11 cellular contexts compared by ENCODE assay signal in the genomic region with DNA sequence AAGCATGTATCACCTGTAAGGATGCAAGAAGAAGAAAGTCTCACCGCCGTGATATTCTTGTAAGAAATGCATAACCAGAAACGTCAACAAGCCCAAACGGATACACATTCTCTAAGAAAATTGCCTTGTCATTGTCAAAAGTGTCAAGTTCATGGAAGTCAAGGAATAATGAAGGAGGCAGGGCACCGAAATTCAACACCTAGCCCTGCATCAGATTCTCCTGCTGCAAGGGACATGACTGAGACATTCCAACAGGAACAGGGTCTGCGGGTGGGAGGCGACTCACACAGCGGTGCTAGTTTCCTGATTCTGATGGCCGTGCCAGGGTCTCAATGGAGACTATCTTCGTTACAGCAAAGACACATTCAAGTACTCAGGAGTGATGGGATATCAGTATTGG. TPM values are rescaled to one million over a fixed set of nuclear protein-coding genes. Genes with fewer than 3 reads are reported as not detected.
A peak's percentile ranks its signal among the peaks of the same experiment; 100 is the strongest.
DNase-seq lines count a peak whose midpoint lies in the region; ATAC-seq and TF ChIP-seq lines count a peak whose summit lies in the region.
"Had no signal": no experiment of that assay in that cellular context is flagged by ENCODE, and none has a peak within 500 bp of the region (broad histone marks: within the 10 kb centered on the region; RNA-seq: fewer than 3 reads in every experiment).

No MANE protein-coding gene starts in this region.

- TF ChIP-seq CTCF in heart left ventricle (IDR thresholded peaks at IDR 0.05), result no peak
- TF ChIP-seq CTCF in transverse colon (IDR thresholded peaks at IDR 0.05), result no peak
- TF ChIP-seq CTCF in left lung (IDR thresholded peaks at IDR 0.05), result no peak

- H3K36me3 Mint-ChIP-seq in activated naive CD8-positive, alpha-beta T cell treated with anti-CD3 and anti-CD28 coated beads, Interleukin-2, amount 50 U/mL, for 24 hours (ENCODE audit: low read depth), result peaks cover 19% of the 10 kb centered on the region
- peaks cover 14% of the 10 kb centered on the region for H3K36me3 Mint-ChIP-seq in memory B cell

- intact Hi-C loops in heart left ventricle (cut with DNase I), result no loop called here
- intact Hi-C loops in left cardiac atrium (cut with DNase I), result no loop called here
- intact Hi-C loops in transverse colon (cut with DNase I; ENCODE audit: low total_unique reads), result no loop called here
- intact Hi-C loops in left lung (cut with DNase I), result no loop called here

- DNase-seq in heart left ventricle (no peak), left cardiac atrium (no peak), memory B cell (ENCODE audit: low spot score in 2 of 2) (no peak), transverse colon (no peak), left lung (no peak)
- DNase-seq in activated naive CD8-positive, alpha-beta T cell treated with anti-CD3 and anti-CD28 coated beads, Interleukin-2, amount 50 U/mL, for 24 hours, result no peak
- DNase-seq: activated naive CD4-positive, alpha-beta T cell treated with Interleukin-2 at 50 U/mL for 16 hours; GF-D8; stimulated activated naive CD4-positive, alpha-beta T cell had no signal

- H3K27ac ChIP-seq in heart left ventricle (peak overlapping the region in 11 of 12 donors; percentile 46 to 89 (median 83)), transverse colon (peak overlapping the region; percentile 71 to 82 (median 76)), left lung (peak overlapping the region in 1 of 2 donors; percentile 82)

- no peak overlapping the region for H3K4me3 Mint-ChIP-seq in activated naive CD8-positive, alpha-beta T cell treated with anti-CD3 and anti-CD28 coated beads, Interleukin-2, amount 50 U/mL, for 24 hours
- H3K4me3 Mint-ChIP-seq in memory B cell, result no peak overlapping the region

- H3K4me3 ChIP-seq in heart left ventricle (peak overlapping the region in 3 of 12 donors; percentile 51 to 57 (median 52)), transverse colon (no peak overlapping the region), left lung (no peak overlapping the region)

- H3K27me3 ChIP-seq in heart left ventricle (no peaks in the 10 kb centered on the region), transverse colon (no peaks in the 10 kb centered on the region), left lung (no peaks in the 10 kb centered on the region)

- H3K27me3 Mint-ChIP-seq in activated naive CD8-positive, alpha-beta T cell treated with anti-CD3 and anti-CD28 coated beads, Interleukin-2, amount 50 U/mL, for 24 hours, result no peaks in the 10 kb centered on the region
- no peaks in the 10 kb centered on the region for H3K27me3 Mint-ChIP-seq in memory B cell

- peaks cover 20 to 97% (median 83%) of the 10 kb centered on the region in 12 donors for H3K4me1 ChIP-seq in heart left ventricle
- H3K4me1 ChIP-seq in transverse colon, result peaks cover 19 to 79% (median 29%) of the 10 kb centered on the region in 4 donors
- peaks cover 18 to 95% of the 10 kb centered on the region in 2 donors for H3K4me1 ChIP-seq in left lung

- 52 to 69% (median 57%) methylated on average over 10 of the region's 10 CpGs for WGBS in heart left ventricle, 4 donors
- 75 to 92% methylated on average over 9 to 10 of the region's 10 CpGs for WGBS in transverse colon (ENCODE audit: low coverage in 1 of 2), 2 donors

- H3K36me3 ChIP-seq in heart left ventricle (peaks cover 0 to 13% (median 4%) of the 10 kb centered on the region in 9 donors), transverse colon (no peaks in the 10 kb centered on the region), left lung (no peaks in the 10 kb centered on the region)

- H3K9me3 Mint-ChIP-seq in activated naive CD8-positive, alpha-beta T cell treated with anti-CD3 and anti-CD28 coated beads, Interleukin-2, amount 50 U/mL, for 24 hours, result no peaks in the 10 kb centered on the region
- H3K9me3 Mint-ChIP-seq in memory B cell, result no peaks in the 10 kb centered on the region

- TF ChIP-seq POLR2A in heart left ventricle (IDR thresholded peaks at IDR 0.05), result no peak
- no peak for TF ChIP-seq POLR2A in transverse colon (IDR thresholded peaks at IDR 0.05)

- peaks cover 82% of the 10 kb centered on the region for H3K4me1 Mint-ChIP-seq in activated naive CD8-positive, alpha-beta T cell treated with anti-CD3 and anti-CD28 coated beads, Interleukin-2, amount 50 U/mL, for 24 hours
- peaks cover 68% of the 10 kb centered on the region for H3K4me1 Mint-ChIP-seq in memory B cell

- no peaks in the 10 kb centered on the region for H3K9me3 ChIP-seq in heart left ventricle
- H3K9me3 ChIP-seq in transverse colon, result no peaks in the 10 kb centered on the region
- no peaks in the 10 kb centered on the region for H3K9me3 ChIP-seq in left lung

- TF ChIP-seq EP300 in transverse colon (IDR thresholded peaks at IDR 0.05; ENCODE audit: low read depth), result no peak

- peak overlapping the region; percentile 63 for H3K27ac Mint-ChIP-seq in activated naive CD8-positive, alpha-beta T cell treated with anti-CD3 and anti-CD28 coated beads, Interleukin-2, amount 50 U/mL, for 24 hours
- peak overlapping the region; percentile 89 for H3K27ac Mint-ChIP-seq in memory B cell

- ATAC-seq in heart left ventricle (no peak), left cardiac atrium (no peak), memory B cell (ENCODE audit: low read depth) (no peak), left lung (no peak), GM18870 (IDR thresholded peaks at IDR 0.05; ENCODE audit: unreplicated experiment) (no peak), HG02588 (IDR thresholded peaks at IDR 0.05; ENCODE audit: unreplicated experiment) (no peak)
- ATAC-seq in activated naive CD8-positive, alpha-beta T cell treated with anti-CD3 and anti-CD28 coated beads, Interleukin-2, amount 50 U/mL, for 24 hours, result no peak

- in situ Hi-C loops in transverse colon (cut with MboI; ENCODE audit: low pct_ligation_motif_present in 1 of 4, low pct_unique_long_range_greater_than_20kb in 1 of 4, low sequenced_read_pairs in 3 of 4), result no loop called here

RNA-seq across cellular contexts. Expression of gene IRF2, which starts 26.7 kb away (rescaled TPM):
- total RNA-seq in heart left ventricle (10 to 100 TPM; 21.7 to 47.2 (median 28.7) TPM), left cardiac atrium (10 to 100 TPM; 27.1 to 30.0 TPM), transverse colon (10 to 100 TPM; 15.3 to 85.3 (median 42.5) TPM), left lung (10 to 100 TPM; 32.8 to 50.2 TPM)
- 10 to 100 TPM; 11.5 to 12.0 TPM for polyA plus RNA-seq in heart left ventricle
